10 cellular contexts compared by ENCODE assay signal in genomic region chr18:14189858-14190257, GRCh38. TPM values are rescaled to one million over a fixed set of nuclear protein-coding genes. Genes with fewer than 3 reads are reported as not detected.
A peak's percentile ranks its signal among the peaks of the same experiment; 100 is the strongest.
DNase-seq lines count a peak whose midpoint lies in the region; ATAC-seq, FAIRE-seq and TF ChIP-seq lines count a peak whose summit lies in the region.
"Had no signal": no experiment of that assay in that cellular context is flagged by ENCODE, and none has a peak within 500 bp of the region (broad histone marks: within the 10 kb centered on the region; RNA-seq: fewer than 3 reads in every experiment).

No MANE protein-coding gene starts in this region.

- no peaks in the 10 kb centered on the region for H3K27me3 ChIP-seq in GM12878 (replicated peaks in 1 of 2; ENCODE audit: control insufficient read depth in 2 of 2, insufficient read depth in 2 of 2, low read length in 1 of 2)

- RAD21 ChIA-PET in GM12878 (lab: Charles Lee; ENCODE audit: unreplicated experiment) = no interaction called here

- peak overlapping the region; percentile 44 for H3K27ac Mint-ChIP-seq in activated CD4-positive, alpha-beta T cell treated with anti-CD3 and anti-CD28 coated beads for 36 hours
- H3K27ac Mint-ChIP-seq: activated naive CD8-positive, alpha-beta T cell had no signal

- peak; percentile 49 for DNase-seq in activated CD4-positive, alpha-beta T cell treated with anti-CD3 and anti-CD28 coated beads for 36 hours
- no peak for DNase-seq in activated CD4-positive, alpha-beta T cell treated with anti-CD3 and anti-CD28 coated beads for 1 hour
- peak; percentile 20 for DNase-seq in HPDE6-E6E7 (ENCODE audit: extremely low spot score)
- DNase-seq in GM12878 (ENCODE audit: low read depth, low spot score) = no peak
- DNase-seq in retinal pigment epithelial cell (ENCODE audit: low read depth) = peak; percentile 32
- no peak for DNase-seq in NCI-H526 treated with DMSO at 0.1 percent for 48 hours (lab: John Stamatoyannopoulos, UW)
- DNase-seq in DMS 273 (lab: John Stamatoyannopoulos, UW; ENCODE audit: unreplicated experiment) = no peak
- DNase-seq in activated gamma-delta T cell treated with Interleukin-2 at 50 U/mL for 16 hours = no peak
- DNase-seq: T-helper 9 cell had no signal

- SMC1A ChIA-PET in GM12878 (lab: Charles Lee; ENCODE audit: uncharacterized antibody, unreplicated experiment) = no interaction called here

- no peak for TF ChIP-seq EP300 in GM12878 (IDR thresholded peaks at IDR 0.05; ENCODE audit: borderline replicate concordance in 1 of 2, control insufficient read depth in 1 of 2, low read depth in 2 of 2, low read length in 2 of 2)

- H3K36me3 ChIP-seq in GM12878 (ENCODE audit: control insufficient read depth in 2 of 2, insufficient read depth in 2 of 2, low read length in 1 of 2) = no peaks in the 10 kb centered on the region

- POLR2A ChIA-PET in activated CD4-positive, alpha-beta T cell treated with anti-CD3 and anti-CD28 coated beads for 36 hours (lab: Charles Lee) = no interaction called here
- POLR2A ChIA-PET in GM12878 (lab: Charles Lee) = no interaction called here

- no peak overlapping the region for H3K4me2 ChIP-seq in GM12878 (ENCODE audit: control insufficient read depth, insufficient read depth)

- no peaks in the 10 kb centered on the region for H3K9me3 Mint-ChIP-seq in activated CD4-positive, alpha-beta T cell treated with anti-CD3 and anti-CD28 coated beads for 36 hours (ENCODE audit: low read depth)

- CTCF ChIA-PET in activated CD4-positive, alpha-beta T cell treated with anti-CD3 and anti-CD28 coated beads for 36 hours (lab: Charles Lee) = interaction anchor here (1.0 to 1.2 kb wide), 2 partner anchors 10 to 11 kb away, joined by 3 to 4 read pairs; no protein-coding TSS in a partner anchor
- CTCF ChIA-PET in GM12878 (lab: Yijun Ruan, JAX) = no interaction called here

- H3K79me2 ChIP-seq in GM12878 (ENCODE audit: control insufficient read depth, insufficient read depth, low read length) = no peaks in the 10 kb centered on the region

- peaks cover 21% of the 10 kb centered on the region for H3K4me1 Mint-ChIP-seq in activated CD4-positive, alpha-beta T cell treated with anti-CD3 and anti-CD28 coated beads for 36 hours

- no peak for TF ChIP-seq CTCF in GM12878 (IDR thresholded peaks at IDR 0.05 in 2 of 3, conservative IDR thresholded peaks at IDR 0.05 in 1 of 3; ENCODE audit: control insufficient read depth in 2 of 3, extremely low read depth in 1 of 3, insufficient read depth in 1 of 3, low read depth in 3 of 3, low read length in 3 of 3)
- TF ChIP-seq CTCF in retinal pigment epithelial cell (conservative IDR thresholded peaks at IDR 0.05; ENCODE audit: low read depth, low read length) = no peak

- no peak for TF ChIP-seq POLR2A in GM12878 (IDR thresholded peaks at IDR 0.05; ENCODE audit: low read depth, low read length)

- H3K27ac ChIP-seq in GM12878 (ENCODE audit: control insufficient read depth, insufficient read depth) = no peak overlapping the region

- H3K4me1 ChIP-seq in GM12878 (ENCODE audit: control insufficient read depth, insufficient read depth, low read length) = no peaks in the 10 kb centered on the region

- no TSS peak for BruUV-seq in GM12878 (replicated peaks; lab: Mats Ljungman, UMichigan)

- H2AFZ ChIP-seq in GM12878 (ENCODE audit: control insufficient read depth, low read depth, low read length) = no peak overlapping the region

- no peaks in the 10 kb centered on the region for H3K27me3 Mint-ChIP-seq in activated CD4-positive, alpha-beta T cell treated with anti-CD3 and anti-CD28 coated beads for 36 hours
- H3K27me3 Mint-ChIP-seq: activated naive CD8-positive, alpha-beta T cell had no signal

- in situ Hi-C loops in GM12878 (cut with MboI) = no loop called here

- no peaks in the 10 kb centered on the region for H3K9me3 ChIP-seq in GM12878 (replicated peaks; ENCODE audit: control insufficient read depth, insufficient read depth, low read length)

- H3K36me3 Mint-ChIP-seq in activated CD4-positive, alpha-beta T cell treated with anti-CD3 and anti-CD28 coated beads for 36 hours (ENCODE audit: low read depth) = no peaks in the 10 kb centered on the region

- TF ChIP-seq RAD21 in GM12878 (IDR thresholded peaks at IDR 0.05; ENCODE audit: insufficient read depth, low read depth, low read length) = no peak

- no peaks in the 10 kb centered on the region for H4K20me1 ChIP-seq in GM12878 (ENCODE audit: control insufficient read depth, insufficient read depth)

- 0% methylated on average over 1 of the region's 1 CpG for WGBS in GM12878 (ENCODE audit: insufficient coverage, insufficient replicate concordance, low lambda C conversion rate, missing lambda C conversion rate)

- no peak overlapping the region for H3K4me3 ChIP-seq in GM12878
- no peak overlapping the region for H3K4me3 ChIP-seq in retinal pigment epithelial cell (ENCODE audit: low read length)

- H3K9ac ChIP-seq in GM12878 (ENCODE audit: control insufficient read depth, insufficient read depth, low read length) = no peak overlapping the region

- H3K4me3 Mint-ChIP-seq in activated CD4-positive, alpha-beta T cell treated with anti-CD3 and anti-CD28 coated beads for 36 hours = no peak overlapping the region
- H3K4me3 Mint-ChIP-seq: activated naive CD8-positive, alpha-beta T cell had no signal

- peak; percentile 80 for ATAC-seq in activated CD4-positive, alpha-beta T cell treated with anti-CD3 and anti-CD28 coated beads for 36 hours
- peak; percentile 71 for ATAC-seq in GM12878

- intact Hi-C loops in activated CD4-positive, alpha-beta T cell treated with anti-CD3 and anti-CD28 coated beads for 36 hours (cut with DNase I, micrococcal nuclease) = loop anchor here in 1 of 2 experiments (2.0 to 5.0 kb wide), 2 partner anchors 463 to 813 kb away; partner anchors contain the start of genes FAM210A and RNMT
- intact Hi-C loops in GM12878 (cut with micrococcal nuclease; ENCODE audit: unreplicated experiment) = no loop called here

- no peak for FAIRE-seq in GM12878 (lab: Jason Lieb, UNC)

TF ChIP-seq in GM12878, 131 proteins besides CTCF, POLR2A, EP300 and RAD21:
- TF ChIP-seq NR2F1 (conservative IDR thresholded peaks at IDR 0.05) (peak; percentile 42; the same call in 1 of the 2 replicates), JUNB (IDR thresholded peaks at IDR 0.05) (0 out of 2 replicates have a peak, but pooled peaks have one; percentile 18), IKZF2 (IDR thresholded peaks at IDR 0.05) (no peak), CREM (IDR thresholded peaks at IDR 0.05; ENCODE audit: low read depth) (no peak), MTA3 (IDR thresholded peaks at IDR 0.05; ENCODE audit: borderline replicate concordance, low read length) (no peak), ATF3 (IDR thresholded peaks at IDR 0.05; ENCODE audit: borderline replicate concordance, extremely low read depth, low read depth, low read length) (no peak)

RNA-seq across cellular contexts. Expression of gene ZNF519, which starts 57.6 kb away (rescaled TPM):
- 10 to 100 TPM; 14.5 to 16.3 TPM for total RNA-seq in activated CD4-positive, alpha-beta T cell treated with anti-CD3 and anti-CD28 coated beads for 36 hours
- total RNA-seq in GM12878 (2013; cell fraction: nucleolus; rRNA removed) = 96.8 and 103 TPM in 2 replicates
- 15.6 and 16.9 TPM in 2 replicates for total RNA-seq in GM12878 (2014; rRNA removed)
- 21.4 and 22.5 TPM in 2 replicates for total RNA-seq in GM12878 (2014; rRNA removed; fragmentation: Illumina TruSeq; extraction: Trizol)
- 13.2 and 13.7 TPM in 2 replicates for total RNA-seq in GM12878 (2021)
- 3.7 TPM for polyA plus RNA-seq in GM12878 (2011; ENCODE audit: low read depth)
- polyA plus RNA-seq in GM12878 (2011; rRNA removed) = 24.2 and 29.0 TPM in 2 replicates
- polyA plus RNA-seq in GM12878 (2011; cell fraction: cytosol; rRNA removed) = 12.0 TPM in 2 replicates
- polyA plus RNA-seq in GM12878 (2011; cell fraction: nucleus; rRNA removed) = 40.5 and 42.1 TPM in 2 replicates
- polyA plus RNA-seq in GM12878 (2012) = 6.5 and 7.8 TPM in 2 replicates
- polyA plus RNA-seq in GM12878 (2014; fragmentation: Illumina TruSeq; extraction: Trizol) = 13.4 and 13.8 TPM in 2 replicates
- 1 to 10 TPM; 8.9 to 9.6 TPM for polyA plus RNA-seq in GM12878 (2014; fragmentation: Nextera tagmentation; extraction: Ambion mirVana)
- 11.7 and 13.0 TPM in 2 replicates for polyA plus RNA-seq in GM12878 (2014; rRNA removed)
- polyA plus RNA-seq in GM12878 (2016; fragmentation: Nextera tagmentation; extraction: Ambion mirVana) = 10 to 100 TPM; 13.5 to 16.1 TPM
- 30.1 and 32.9 TPM in 2 replicates for polyA minus RNA-seq in GM12878 (2011; rRNA and poly(A)+ RNA removed)
- polyA minus RNA-seq in GM12878 (2011; cell fraction: cytosol; rRNA and poly(A)+ RNA removed) = 7.0 and 7.6 TPM in 2 replicates
- 35.3 and 59.3 TPM in 2 replicates for polyA minus RNA-seq in GM12878 (2011; cell fraction: nucleus; rRNA and poly(A)+ RNA removed)

Comparison
In these comparisons a context has a peak if more than half of its experiments do, and no peak if none do; other contexts are left out.
1. DNase-seq: peak in activated CD4-positive, alpha-beta T cell treated with anti-CD3 and anti-CD28 coated beads for 36 hours (single experiment), HPDE6-E6E7 (single experiment) and retinal pigment epithelial cell (single experiment); none in activated CD4-positive, alpha-beta T cell treated with anti-CD3 and anti-CD28 coated beads for 1 hour (single experiment), GM12878 (single experiment), NCI-H526 treated with DMSO at 0.1 percent for 48 hours (single experiment), DMS 273 (single experiment) and activated gamma-delta T cell treated with Interleukin-2 at 50 U/mL for 16 hours (single experiment).